In genomic region chr1:100222428-100222827, GRCh38 we compare ENCODE assay signal across 11 cellular contexts. TPM values are rescaled to one million over a fixed set of nuclear protein-coding genes. Genes with fewer than 3 reads are reported as not detected.
"Had no signal": no experiment of that assay in that cellular context is flagged by ENCODE, and none has a peak within 500 bp of the region (broad histone marks: within the 10 kb centered on the region; RNA-seq: fewer than 3 reads in every experiment).

No MANE protein-coding gene starts in this region.

- FAIRE-seq: H1, H54 had no signal

- H3K4me1 Mint-ChIP-seq: GM23338, H9 had no signal

- H3K4me1 ChIP-seq: HAP-1 had no signal

- H3K4me2 ChIP-seq: GM23338 had no signal

- H3K27ac Mint-ChIP-seq: GM23338, H9, HFFc6 had no signal

- H3K36me3 ChIP-seq: HAP-1 had no signal

- H3K9me3 ChIP-seq: HAP-1 had no signal

- H3K9me3 Mint-ChIP-seq: GM23338, H9, HFFc6 had no signal

- ATAC-seq: GM23338, HCT116 had no signal

- H3K9ac ChIP-seq: GM23248 had no signal

- DNase-seq: GM23248, GOT3, H7, H9, HCEC 1CT, HFFc6 had no signal

- H3K4me3 ChIP-seq: GM23248, GM23338, HAP-1 had no signal

- H2AFZ ChIP-seq: GM23248, GM23338 had no signal

- H3K27ac ChIP-seq: GM23248 had no signal

- H3K4me3 Mint-ChIP-seq: GM23338, H9, HFFc6 had no signal

RNA-seq across cellular contexts. Expression of gene LRRC39, which starts 44.4 kb away (rescaled TPM):
- total RNA-seq: GM23248 had no signal
